In the genomic region with DNA sequence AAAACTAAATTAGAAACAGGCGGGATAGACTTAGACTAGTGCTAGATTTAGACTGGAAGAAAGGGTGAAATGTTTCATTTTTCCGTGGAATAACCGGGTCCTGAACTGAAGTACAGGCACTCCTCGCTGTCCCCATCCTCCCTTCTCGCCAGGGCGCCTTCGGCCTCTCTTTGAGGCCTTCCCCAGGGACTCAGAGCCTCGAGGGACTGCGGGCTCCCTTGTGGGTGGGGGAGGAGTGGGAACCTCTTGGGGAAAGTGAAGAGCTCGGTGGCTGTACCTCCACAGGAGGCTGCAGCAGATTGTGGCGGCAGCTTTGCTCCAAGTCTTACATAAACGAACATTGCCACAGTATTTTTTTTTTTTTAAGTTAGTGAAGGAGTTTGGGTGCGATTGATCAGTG, we compare ENCODE assay signal across 37 cellular contexts.
"Had no signal": no experiment of that assay in that cellular context is flagged by ENCODE, and none has a peak within 500 bp of the region (broad histone marks: within the 10 kb centered on the region; RNA-seq: fewer than 3 reads in every experiment).

No MANE protein-coding gene starts in this region.

- H3K9me3 ChIP-seq: adrenal gland, body of pancreas, breast epithelium had no signal

- ATAC-seq: activated CD8-positive, alpha-beta T cell treated with anti-CD3 and anti-CD28 coated beads for 36 hours; activated naive CD4-positive, alpha-beta T cell treated with anti-CD3 and anti-CD28 coated beads, Interleukin-2, amount 50 U/mL, for 72 hours; activated T-cell treated with anti-CD3 and anti-CD28 coated beads, Interleukin-2, amount 50 U/mL, for 4 hours; activated T-cell treated with anti-CD3 and anti-CD28 coated beads, Interleukin-2, amount 50 U/mL, for 72 hours; activated T-helper 17 cell treated with anti-CD3 and anti-CD28 coated beads, Interleukin-2, amount 50 U/mL, for 72 hours; body of pancreas had no signal

- H3K27ac Mint-ChIP-seq: activated B cell treated with CpG ODN at 0.5 μM for 24 hours; activated CD4-positive, alpha-beta memory T cell treated with anti-CD3 and anti-CD28 coated beads for 36 hours; activated CD4-positive, alpha-beta T cell treated with anti-CD3 and anti-CD28 coated beads, Interleukin-2, amount 10 ng/mL, durations not matched to agents 24 days and 14 days; activated CD8-positive, alpha-beta T cell treated with anti-CD3 and anti-CD28 coated beads for 36 hours; activated naive CD4-positive, alpha-beta T cell treated with anti-CD3 and anti-CD28 coated beads for 36 hours; activated naive CD4-positive, alpha-beta T cell treated with anti-CD3 and anti-CD28 coated beads, Interleukin-2, amount 50 U/mL, for 72 hours; activated naive CD8-positive, alpha-beta T cell treated with anti-CD3 and anti-CD28 coated beads for 36 hours; activated T-cell treated with anti-CD3 and anti-CD28 coated beads, Interleukin-2, amount 50 U/mL, for 72 hours; activated T-helper 1 cell treated with anti-CD3 and anti-CD28 coated beads, Interleukin-12 subunit alpha, Interleukin-12 subunit beta, Interleukin-2, Interleukin-4 antibody, amounts not matched to agents 30 ng/mL and 10 ng/mL and 1 ng/mL, durations not matched to agents 14 hours and 24 hours and 36 hours; activated T-helper 17 cell treated with anti-CD3 and anti-CD28 coated beads, Interleukin-2, amount 50 U/mL, for 72 hours; T-helper 1 cell treated with Interleukin-12 subunit alpha and Interleukin-12 subunit beta and Interleukin-4 antibody, amounts not matched to agents 30 μg/mL and 1 μg/mL, for 36 hours; T-helper 2 cell treated with Interferon-gamma antibody and Interleukin-4, amounts not matched to agents 5 μg/mL and 100 μg/mL, for 36 hours had no signal

- FAIRE-seq: astrocyte, TTC549 had no signal

- H3K36me3 ChIP-seq: adrenal gland, brain microvascular endothelial cell, breast epithelium had no signal

- H3K4me1 ChIP-seq: adrenal gland, body of pancreas, breast epithelium had no signal

- H3K4me1 Mint-ChIP-seq: activated B cell treated with CpG ODN at 0.5 μM for 24 hours; activated CD4-positive, alpha-beta T cell treated with anti-CD3 and anti-CD28 coated beads, Interleukin-2, amount 10 ng/mL, durations not matched to agents 24 days and 14 days; activated naive CD8-positive, alpha-beta T cell treated with anti-CD3 and anti-CD28 coated beads for 36 hours; activated T-helper 17 cell treated with anti-CD3 and anti-CD28 coated beads, Interleukin-2, amount 50 U/mL, for 72 hours had no signal

- H3K27ac ChIP-seq: adrenal gland, body of pancreas, brain microvascular endothelial cell, breast epithelium, VCaP had no signal

- DNase-seq: activated B cell treated with CpG ODN at 0.5 μM for 24 hours; activated CD4-positive, alpha-beta memory T cell treated with anti-CD3 and anti-CD28 coated beads for 36 hours; activated CD4-positive, alpha-beta T cell treated with anti-CD3 and anti-CD28 coated beads for 4 hours; activated CD4-positive, alpha-beta T cell treated with anti-CD3 and anti-CD28 coated beads, Interleukin-2, amount 10 ng/mL, durations not matched to agents 24 days and 14 days; activated CD4-positive, alpha-beta T cell treated with anti-CD3 and anti-CD28 coated beads, Interleukin-2, amount 50 U/mL, for 1 hour; activated CD4-positive, alpha-beta T cell treated with anti-CD3 and anti-CD28 coated beads, Interleukin-2, amount 50 U/mL, for 4 hours; activated CD4-positive, CD25-positive, alpha-beta regulatory T cell treated with anti-CD3 and anti-CD28 coated beads, Interleukin-2, amount 50 U/mL, for 72 hours; activated CD8-positive, alpha-beta memory T cell treated with anti-CD3 and anti-CD28 coated beads, Interleukin-2, amount 50 U/mL, for 4 hours; activated CD8-positive, alpha-beta T cell treated with anti-CD3 and anti-CD28 coated beads for 36 hours; activated effector memory CD4-positive, alpha-beta T cell treated with anti-CD3 and anti-CD28 coated beads, Interleukin-2, amount 50 U/mL, for 16 hours; activated gamma-delta T cell treated with Interleukin-2 at 50 U/mL for 16 hours; activated naive CD4-positive, alpha-beta T cell; activated naive CD4-positive, alpha-beta T cell treated with anti-CD3 and anti-CD28 coated beads for 36 hours; activated naive CD4-positive, alpha-beta T cell treated with anti-CD3 and anti-CD28 coated beads, Interleukin-2, amount 50 U/mL, for 16 hours; activated naive CD8-positive, alpha-beta T cell treated with anti-CD3 and anti-CD28 coated beads for 36 hours; activated T-cell treated with anti-CD3 and anti-CD28 coated beads for 4 hours; activated T-cell treated with anti-CD3 and anti-CD28 coated beads, Interleukin-2, amount 50 U/mL, for 1 hour; activated T-cell treated with anti-CD3 and anti-CD28 coated beads, Interleukin-2, amount 50 U/mL, for 4 hours; activated T-cell treated with anti-CD3 and anti-CD28 coated beads, Interleukin-2, amount 50 U/mL, for 72 hours; adrenal gland; amniotic stem cell; aorta; body of pancreas; brain microvascular endothelial cell; central memory CD4-positive, alpha-beta T cell; T-helper 1 cell; T-helper 2 cell; T-helper 9 cell had no signal

- H3K36me3 Mint-ChIP-seq: activated CD4-positive, alpha-beta memory T cell treated with anti-CD3 and anti-CD28 coated beads for 36 hours; activated naive CD8-positive, alpha-beta T cell treated with anti-CD3 and anti-CD28 coated beads for 36 hours had no signal

- H3K4me3 Mint-ChIP-seq: activated B cell treated with CpG ODN at 0.5 μM for 24 hours; activated CD4-positive, alpha-beta memory T cell treated with anti-CD3 and anti-CD28 coated beads for 36 hours; activated CD4-positive, alpha-beta T cell treated with anti-CD3 and anti-CD28 coated beads, Interleukin-2, amount 10 ng/mL, durations not matched to agents 24 days and 14 days; activated CD8-positive, alpha-beta T cell treated with anti-CD3 and anti-CD28 coated beads for 36 hours; activated naive CD4-positive, alpha-beta T cell treated with anti-CD3 and anti-CD28 coated beads for 36 hours; activated naive CD8-positive, alpha-beta T cell treated with anti-CD3 and anti-CD28 coated beads for 36 hours; activated T-cell treated with anti-CD3 and anti-CD28 coated beads, Interleukin-2, amount 50 U/mL, for 4 hours; activated T-cell treated with anti-CD3 and anti-CD28 coated beads, Interleukin-2, amount 50 U/mL, for 72 hours; activated T-helper 1 cell treated with anti-CD3 and anti-CD28 coated beads, Interleukin-12 subunit alpha, Interleukin-12 subunit beta, Interleukin-2, Interleukin-4 antibody, amounts not matched to agents 30 ng/mL and 10 ng/mL and 1 ng/mL, durations not matched to agents 14 hours and 24 hours and 36 hours; activated T-helper 17 cell treated with anti-CD3 and anti-CD28 coated beads, Interleukin-2, amount 50 U/mL, for 72 hours; T-helper 1 cell treated with Interleukin-12 subunit alpha and Interleukin-12 subunit beta and Interleukin-4 antibody, amounts not matched to agents 30 μg/mL and 1 μg/mL, for 36 hours; T-helper 2 cell treated with Interferon-gamma antibody and Interleukin-4, amounts not matched to agents 5 μg/mL and 100 μg/mL, for 36 hours had no signal

- H3K9me3 Mint-ChIP-seq: activated T-helper 1 cell treated with anti-CD3 and anti-CD28 coated beads, Interleukin-12 subunit alpha, Interleukin-12 subunit beta, Interleukin-2, Interleukin-4 antibody, amounts not matched to agents 30 ng/mL and 10 ng/mL and 1 ng/mL, durations not matched to agents 14 hours and 24 hours and 36 hours had no signal

- H3K4me3 ChIP-seq: adrenal gland, body of pancreas, breast epithelium had no signal

- H3K27me3 Mint-ChIP-seq: activated B cell treated with CpG ODN at 0.5 μM for 24 hours; activated CD4-positive, alpha-beta memory T cell treated with anti-CD3 and anti-CD28 coated beads for 36 hours; activated CD4-positive, alpha-beta T cell treated with anti-CD3 and anti-CD28 coated beads, Interleukin-2, amount 10 ng/mL, durations not matched to agents 24 days and 14 days; activated CD8-positive, alpha-beta T cell treated with anti-CD3 and anti-CD28 coated beads for 36 hours; activated naive CD8-positive, alpha-beta T cell treated with anti-CD3 and anti-CD28 coated beads for 36 hours; activated T-helper 17 cell treated with anti-CD3 and anti-CD28 coated beads, Interleukin-2, amount 50 U/mL, for 72 hours had no signal

- H3K27me3 ChIP-seq: adrenal gland, body of pancreas, brain microvascular endothelial cell, breast epithelium had no signal
